10 cellular contexts compared by ENCODE assay signal in the genomic region with DNA sequence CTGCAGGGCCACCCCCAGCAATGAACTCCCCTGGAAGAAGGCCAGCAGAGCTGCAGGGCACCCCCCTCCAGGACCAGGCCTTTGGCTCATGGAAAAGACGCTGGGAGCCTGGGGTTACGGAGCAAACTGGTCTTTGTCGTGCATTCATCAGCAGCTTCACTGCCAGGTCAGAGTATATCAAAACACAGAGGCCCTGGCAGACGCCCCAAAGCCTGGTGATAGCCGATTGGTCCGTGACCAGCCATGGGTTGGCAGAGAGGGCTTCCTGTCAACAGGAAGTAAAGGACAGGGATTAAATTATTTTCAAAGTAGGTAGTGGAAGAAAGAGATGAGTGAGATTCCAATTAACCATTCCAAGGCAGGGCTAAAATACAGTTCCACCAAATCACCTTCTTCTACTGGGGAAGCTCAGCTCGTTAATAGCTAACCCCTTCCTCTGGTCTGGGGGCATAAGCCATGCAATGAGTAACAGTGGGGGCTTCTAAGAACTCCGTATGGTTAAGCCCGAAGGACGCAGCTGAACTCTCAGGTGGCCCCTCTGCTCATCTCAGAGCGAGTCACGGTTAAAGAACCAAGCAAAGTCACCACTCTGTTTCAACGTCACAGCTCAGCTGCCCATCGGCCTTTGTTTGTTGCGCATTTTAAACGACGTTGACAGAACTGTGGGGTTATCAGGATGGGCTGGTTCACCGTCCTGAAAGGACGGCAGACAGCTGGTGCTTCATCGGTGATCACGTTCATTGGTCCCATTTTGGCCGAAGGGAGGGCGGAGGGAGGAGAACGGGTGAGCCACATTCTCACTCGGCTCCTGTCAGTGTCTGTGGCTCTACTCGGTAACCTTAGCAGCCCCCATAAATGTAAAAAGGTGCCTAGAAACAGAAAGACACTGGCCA. TPM values are rescaled to one million over a fixed set of nuclear protein-coding genes. Genes with fewer than 3 reads are reported as not detected.
DNase-seq lines count a peak whose midpoint lies in the region; ATAC-seq and TF ChIP-seq lines count a peak whose summit lies in the region.
"Had no signal": no experiment of that assay in that cellular context is flagged by ENCODE, and none has a peak within 500 bp of the region (broad histone marks: within the 10 kb centered on the region; RNA-seq: fewer than 3 reads in every experiment).

No MANE protein-coding gene starts in this region.

- peak; percentile 4 for DNase-seq in NCI-H510A (lab: John Stamatoyannopoulos, UW)
- peak; percentile 37 for DNase-seq in chondrocyte (ENCODE audit: low spot score)
- peak; percentile 95 for DNase-seq in left lobe of liver (ENCODE audit: low spot score)
- no peak for DNase-seq in stimulated activated CD4-positive, alpha-beta T cell treated with anti-CD3 and anti-CD28 coated beads, Interleukin-2, amount 100 ng/mL, for 24 hours
- DNase-seq in stimulated activated CD4-positive, alpha-beta T cell treated with anti-CD3 and anti-CD28 coated beads, Interleukin-1b, Interleukin-23, amount 100 ng/mL, for 48 hours: no peak
- DNase-seq: KBM-7 had no signal

- H3K27ac Mint-ChIP-seq in chondrocyte (ENCODE audit: unreplicated experiment): no peak overlapping the region

- H3K27me3 Mint-ChIP-seq in chondrocyte (ENCODE audit: low read depth): peaks cover 2% of the 10 kb centered on the region
- H3K27me3 Mint-ChIP-seq: CD8-positive, alpha-beta memory T cell had no signal

- peak overlapping the region; percentile 63 for H3K27ac ChIP-seq in temporal lobe (ENCODE audit: low read depth, low read length)
- H3K27ac ChIP-seq: RWPE1 had no signal

- H3K4me3 Mint-ChIP-seq in chondrocyte (ENCODE audit: unreplicated experiment): no peak overlapping the region
- H3K4me3 Mint-ChIP-seq: CD8-positive, alpha-beta memory T cell had no signal

- no peaks in the 10 kb centered on the region for H3K36me3 Mint-ChIP-seq in chondrocyte (ENCODE audit: low read depth)

- TF ChIP-seq CTCF in chondrocyte (IDR thresholded peaks at IDR 0.05): no peak

- H3K9me3 Mint-ChIP-seq in chondrocyte (ENCODE audit: low read depth): no peaks in the 10 kb centered on the region
- H3K9me3 Mint-ChIP-seq: CD8-positive, alpha-beta memory T cell had no signal

- ATAC-seq in left lobe of liver: peak; percentile 48
- no peak for ATAC-seq in GM19463 (IDR thresholded peaks at IDR 0.05; ENCODE audit: unreplicated experiment)

- H3K4me1 Mint-ChIP-seq in chondrocyte (ENCODE audit: low read depth): peaks cover 5% of the 10 kb centered on the region

RNA-seq across cellular contexts. Expression of a gene that starts 8.8 kb away (rescaled TPM):
- 16.1 to 35.4 TPM (median 33.6 TPM) in 3 replicates for total RNA-seq in chondrocyte
- 43.4 TPM for total RNA-seq in left lobe of liver
- 24.8 TPM for total RNA-seq in temporal lobe

Comparison
In these comparisons a context has a peak if more than half of its experiments do, and no peak if none do; other contexts are left out.
1. DNase-seq: peak in NCI-H510A (single experiment), chondrocyte (single experiment) and left lobe of liver (single experiment); none in stimulated activated CD4-positive, alpha-beta T cell treated with anti-CD3 and anti-CD28 coated beads, Interleukin-2, amount 100 ng/mL, for 24 hours (0 of 2) and stimulated activated CD4-positive, alpha-beta T cell treated with anti-CD3 and anti-CD28 coated beads, Interleukin-1b, Interleukin-23, amount 100 ng/mL, for 48 hours (single experiment).